In the genomic region with DNA sequence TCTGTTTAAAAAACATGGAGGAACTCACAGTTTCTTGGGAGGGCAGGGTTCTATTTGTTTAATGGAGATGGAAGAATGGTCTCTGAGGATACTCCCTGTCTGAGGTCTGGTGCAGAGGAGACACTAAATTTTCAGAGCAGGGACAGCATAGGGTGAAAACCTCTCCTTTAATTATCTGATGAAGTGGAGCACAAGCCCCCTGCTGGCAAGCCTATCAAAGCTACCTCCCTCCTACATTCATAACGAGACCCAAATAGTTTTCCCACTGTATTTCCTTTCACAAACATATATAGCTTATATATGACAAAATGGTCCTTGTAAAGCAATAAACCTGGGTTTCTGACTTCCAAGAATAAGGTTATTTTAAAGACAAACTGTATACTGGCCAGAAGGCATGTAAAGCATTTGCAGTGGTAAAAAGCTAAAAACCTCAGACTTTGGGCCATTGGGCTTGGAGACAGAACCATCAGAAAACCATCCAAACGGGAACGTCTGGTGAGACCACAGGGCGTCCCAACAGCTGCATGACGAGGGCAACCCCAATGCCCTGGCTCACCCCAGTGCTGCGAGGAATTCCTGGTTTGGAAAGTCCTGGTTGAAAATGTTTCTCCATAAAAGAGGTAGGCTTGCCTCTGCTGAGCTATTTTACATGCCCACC, we compare ENCODE assay signal across 1 cellular context.
TF ChIP-seq lines count a peak whose summit lies in the region.

No MANE protein-coding gene starts in this region.

TF ChIP-seq in endothelial cell of umbilical vein, 7 proteins besides CTCF, POLR2A, EP300 and RAD21:
- TF ChIP-seq MYC (IDR thresholded peaks at IDR 0.05; ENCODE audit: low read depth, low read length), result no peak
- no peak for TF ChIP-seq EZH2 (IDR thresholded peaks at IDR 0.05; ENCODE audit: borderline replicate concordance, low read depth, low read length, severe bottlenecking)
- no peak for TF ChIP-seq FOS (IDR thresholded peaks at IDR 0.05; ENCODE audit: borderline replicate concordance, insufficient read depth, low read length)
- TF ChIP-seq POLR2AphosphoS5 (IDR thresholded peaks at IDR 0.05; ENCODE audit: insufficient read depth, low read depth, low read length), result no peak
- TF ChIP-seq, protein P1, sequence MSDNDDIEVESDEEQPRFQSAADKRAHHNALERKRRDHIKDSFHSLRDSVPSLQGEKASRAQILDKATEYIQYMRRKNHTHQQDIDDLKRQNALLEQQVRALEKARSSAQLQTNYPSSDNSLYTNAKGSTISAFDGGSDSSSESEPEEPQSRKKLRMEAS (IDR thresholded peaks at IDR 0.05; ENCODE audit: insufficient read depth, insufficient read length), result no peak
- no peak for TF ChIP-seq JUN (IDR thresholded peaks at IDR 0.05; ENCODE audit: borderline replicate concordance, insufficient read depth, insufficient read length, low read depth)
- TF ChIP-seq GATA2 (IDR thresholded peaks at IDR 0.05; ENCODE audit: insufficient read depth, insufficient read length, low read depth, low read length), result no peak
TF ChIP-seq in endothelial cell of umbilical vein: peak in this region for 0.
